In the genomic region with DNA sequence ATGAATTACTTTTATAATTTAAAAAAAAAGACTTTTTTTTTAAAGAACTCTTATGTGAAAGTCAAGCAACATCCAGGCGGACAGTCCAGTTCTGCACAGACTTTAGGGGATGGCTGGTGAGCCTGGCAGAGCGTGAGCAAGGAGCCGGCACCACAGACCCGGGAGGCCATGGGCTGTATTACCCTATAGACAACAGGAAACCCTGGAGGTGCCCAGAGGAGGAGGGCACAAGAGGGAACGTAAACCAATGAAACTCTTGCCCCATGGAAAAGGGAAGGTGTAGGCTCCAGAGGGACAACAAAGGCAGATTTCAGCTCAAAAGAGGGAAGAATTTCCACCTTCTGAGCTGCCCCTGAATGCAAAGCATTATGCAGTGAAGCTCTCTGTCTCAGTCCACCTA, we compare ENCODE assay signal across 21 cellular contexts.
"Had no signal": no experiment of that assay in that cellular context is flagged by ENCODE, and none has a peak within 500 bp of the region (broad histone marks: within the 10 kb centered on the region; RNA-seq: fewer than 3 reads in every experiment).

No MANE protein-coding gene starts in this region.

- H3K27me3 Mint-ChIP-seq: central memory CD8-positive, alpha-beta T cell had no signal

- H3K4me1 ChIP-seq: gastroesophageal sphincter had no signal

- ATAC-seq: pancreas; stimulated activated effector memory CD8-positive, alpha-beta T cell treated with anti-CD3 and anti-CD28 coated beads, Interleukin-12 subunit alpha, Interleukin-12 subunit beta, amount 100 ng/mL, for 72 hours had no signal

- H3K27ac Mint-ChIP-seq: naive B cell; stimulated activated effector memory CD8-positive, alpha-beta T cell treated with anti-CD3 and anti-CD28 coated beads, Interleukin-12 subunit alpha, Interleukin-12 subunit beta, amount 100 ng/mL, for 72 hours had no signal

- H3K4me3 Mint-ChIP-seq: central memory CD8-positive, alpha-beta T cell; stimulated activated effector memory CD8-positive, alpha-beta T cell treated with anti-CD3 and anti-CD28 coated beads, Interleukin-12 subunit alpha, Interleukin-12 subunit beta, amount 100 ng/mL, for 72 hours had no signal

- H3K4me2 ChIP-seq: smooth muscle cell had no signal

- H3K27me3 ChIP-seq: pancreas, upper lobe of left lung had no signal

- H3K9me3 ChIP-seq: gastroesophageal sphincter, heart left ventricle, mucosa of descending colon, pancreas, thoracic aorta, upper lobe of left lung had no signal

- DNase-seq: activated CD4-positive, CD25-positive, alpha-beta regulatory T cell treated with anti-CD3 and anti-CD28 coated beads, Interleukin-2, amount 50 U/mL, for 72 hours; activated CD8-positive, alpha-beta memory T cell treated with anti-CD3 and anti-CD28 coated beads for 24 hours; activated CD8-positive, alpha-beta memory T cell treated with anti-CD3 and anti-CD28 coated beads, Interleukin-2, amount 50 U/mL, for 48 hours; activated effector memory CD4-positive, alpha-beta T cell treated with anti-CD3 and anti-CD28 coated beads, Interleukin-2, amount 50 U/mL, for 16 hours; activated naive CD4-positive, alpha-beta T cell treated with anti-CD3 and anti-CD28 coated beads, Interleukin-2, amount 50 U/mL, for 16 hours; activated T-cell treated with anti-CD3 and anti-CD28 coated beads, Interleukin-2, amount 50 U/mL, for 48 hours; aorta; brain microvascular endothelial cell; cortex of kidney; heart left ventricle; mucosa of descending colon; naive B cell; pancreas; stimulated activated CD4-positive, alpha-beta T cell treated with anti-CD3 and anti-CD28 coated beads, Interleukin-4, amount 100 ng/mL, for 24 hours; T1000; upper lobe of left lung had no signal

- H3K36me3 ChIP-seq: brain microvascular endothelial cell, gastroesophageal sphincter, heart left ventricle, pancreas, thoracic aorta, upper lobe of left lung had no signal

- H3K27ac ChIP-seq: brain microvascular endothelial cell, pancreas, thoracic aorta had no signal

- H3K4me3 ChIP-seq: gastroesophageal sphincter, heart left ventricle, mucosa of descending colon, pancreas, smooth muscle cell, thoracic aorta, upper lobe of left lung had no signal
